16 cellular contexts compared by ENCODE assay signal in genomic region chr9:72278959-72279358, GRCh38.
DNase-seq lines count a peak whose midpoint lies in the region; ATAC-seq and TF ChIP-seq lines count a peak whose summit lies in the region.
"Had no signal": no experiment of that assay in that cellular context is flagged by ENCODE, and none has a peak within 500 bp of the region (broad histone marks: within the 10 kb centered on the region; RNA-seq: fewer than 3 reads in every experiment).

No MANE protein-coding gene starts in this region.

- H3K4me1 ChIP-seq in mucosa of descending colon (ENCODE audit: low read depth) = peaks cover 7% of the 10 kb centered on the region
- H3K4me1 ChIP-seq: heart left ventricle, left lung, sigmoid colon had no signal

- no peak overlapping the region for H3K4me3 ChIP-seq in mucosa of descending colon
- H3K4me3 ChIP-seq: cardiac muscle cell, heart left ventricle, left lung, sigmoid colon had no signal

- no peak for DNase-seq in mucosa of descending colon
- DNase-seq in NCI-H748 (lab: John Stamatoyannopoulos, UW; ENCODE audit: unreplicated experiment) = no peak
- no peak for DNase-seq in activated CD4-positive, alpha-beta T cell treated with anti-CD3 and anti-CD28 coated beads, Interleukin-2, amount 50 U/mL, for 1 hour
- DNase-seq in G401 (ENCODE audit: low spot score) = no peak
- DNase-seq: activated CD4-positive, alpha-beta T cell treated with anti-CD3 and anti-CD28 coated beads, Interleukin-2, amount 50 U/mL, for 4 hours; activated naive CD4-positive, alpha-beta T cell treated with anti-CD3 and anti-CD28 coated beads for 36 hours; GDM1; GOT3; heart left ventricle; left lung; NCI-H1092 treated with DMSO at 0.1 percent for 48 hours; sigmoid colon had no signal

- H3K36me3 ChIP-seq in mucosa of descending colon (ENCODE audit: low read depth) = no peaks in the 10 kb centered on the region
- H3K36me3 ChIP-seq: cardiac muscle cell, heart left ventricle, left lung, sigmoid colon had no signal

- no peaks in the 10 kb centered on the region for H3K9me3 ChIP-seq in mucosa of descending colon
- H3K9me3 ChIP-seq: heart left ventricle, left lung, sigmoid colon had no signal

- in situ Hi-C loops in G401 (cut with HindIII; ENCODE audit: low sequenced_read_pairs) = no loop called here

- intact Hi-C loops in mucosa of descending colon (cut with DNase I, micrococcal nuclease) = loop anchor here in 1 of 2 donors (5.0 to 10.0 kb wide), 2 partner anchors 242 to 546 kb away; no protein-coding TSS in a partner anchor

- ATAC-seq in GM19035 (IDR thresholded peaks at IDR 0.05; ENCODE audit: unreplicated experiment) = peak; percentile 67
- peak; percentile 72 for ATAC-seq in GM21723 (IDR thresholded peaks at IDR 0.05; ENCODE audit: unreplicated experiment)
- peak; percentile 66 for ATAC-seq in HG03103 (IDR thresholded peaks at IDR 0.05; ENCODE audit: low read depth, unreplicated experiment)
- peak; percentile 68 for ATAC-seq in mucosa of descending colon
- ATAC-seq: heart left ventricle, left lung had no signal

- no peak for TF ChIP-seq CTCF in mucosa of descending colon (IDR thresholded peaks at IDR 0.05)
